Comparison of ENCODE assay signal across 8 cellular contexts in the genomic region with DNA sequence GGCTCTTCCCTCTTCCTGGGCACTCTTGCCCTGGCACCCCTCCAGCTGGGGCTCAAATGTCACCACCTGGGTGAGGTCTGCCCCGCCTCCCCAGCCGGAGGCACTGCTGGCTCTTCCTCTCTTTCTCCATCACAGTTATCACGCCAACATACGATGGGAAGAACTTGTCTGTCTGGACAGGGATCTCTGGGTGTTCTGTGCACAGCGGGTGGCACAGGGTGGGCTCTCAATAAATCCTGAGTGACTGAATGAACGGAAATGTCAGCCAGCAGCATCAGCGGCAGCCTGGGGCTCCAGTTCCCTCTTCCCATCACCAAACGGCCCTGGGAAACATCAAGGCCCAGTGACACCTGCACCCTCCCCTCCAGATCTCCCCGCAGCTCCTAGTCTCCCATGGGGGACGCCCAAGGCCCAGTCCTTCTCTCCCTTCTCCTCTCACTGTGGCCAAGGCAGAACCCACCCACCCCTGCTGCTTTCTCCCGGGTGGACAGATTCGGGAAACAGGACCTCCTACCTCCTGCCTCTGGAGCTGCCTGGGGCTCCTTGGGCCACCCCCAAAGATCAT. TPM values are rescaled to one million over a fixed set of nuclear protein-coding genes. Genes with fewer than 3 reads are reported as not detected.
DNase-seq lines count a peak whose midpoint lies in the region; ATAC-seq and TF ChIP-seq lines count a peak whose summit lies in the region.

No MANE protein-coding gene starts in this region.

- DNase-seq in GM12864 (ENCODE audit: low read depth) (no peak), endothelial cell (ENCODE audit: low spot score) (no peak), trophoblast cell (no peak), mesenteric fat pad (ENCODE audit: low spot score) (no peak), HK-2 (ENCODE audit: unreplicated experiment) (no peak), superior temporal gyrus (ENCODE audit: extremely low spot score) (no peak)

- ATAC-seq in HG03280 (IDR thresholded peaks at IDR 0.05; ENCODE audit: unreplicated experiment), result no peak

- H2BK120ac ChIP-seq in trophoblast cell (ENCODE audit: insufficient read depth, low read length, poor library complexity), result peak overlapping the region; percentile 95

- H3K79me1 ChIP-seq in trophoblast cell (ENCODE audit: low read length), result peaks cover 41% of the 10 kb centered on the region

- H4K8ac ChIP-seq in trophoblast cell (ENCODE audit: low read depth, low read length), result peak overlapping the region; percentile 77

- H3K18ac ChIP-seq in trophoblast cell (ENCODE audit: low read length), result peak overlapping the region; percentile 66

- no peaks in the 10 kb centered on the region for H4K20me1 ChIP-seq in OCI-LY3 (ENCODE audit: insufficient read depth, low read length)

- H3K9ac ChIP-seq in OCI-LY3 (ENCODE audit: low read length) (peak overlapping the region; percentile 75), trophoblast cell (ENCODE audit: low read length) (no peak overlapping the region)

- no peaks in the 10 kb centered on the region for H3K36me3 Mint-ChIP-seq in endothelial cell (ENCODE audit: low read depth, unreplicated experiment)

- H4K12ac ChIP-seq in trophoblast cell (ENCODE audit: low read depth, low read length), result peak overlapping the region; percentile 48

- no peak for TF ChIP-seq CTCF in GM12864 (IDR thresholded peaks at IDR 0.05; ENCODE audit: low read depth, low read length, missing control alignments)
- TF ChIP-seq CTCF in OCI-LY3 (IDR thresholded peaks at IDR 0.05; ENCODE audit: low read depth, low read length), result no peak
- TF ChIP-seq CTCF in endothelial cell (IDR thresholded peaks at IDR 0.05; ENCODE audit: unreplicated experiment), result no peak

- H3K27ac ChIP-seq in OCI-LY3 (ENCODE audit: low read length) (peak overlapping the region; percentile 82), trophoblast cell (ENCODE audit: low read depth, low read length) (peak overlapping the region; percentile 86)

- peak overlapping the region; percentile 96 for H3K4me2 ChIP-seq in OCI-LY3 (ENCODE audit: low read length)
- H3K4me2 ChIP-seq in trophoblast cell (ENCODE audit: low read length), result peak overlapping the region; percentile 49

- H3K9me3 Mint-ChIP-seq in endothelial cell (ENCODE audit: unreplicated experiment), result no peaks in the 10 kb centered on the region

- peak overlapping the region; percentile 92 for H2BK5ac ChIP-seq in trophoblast cell (ENCODE audit: low read depth, low read length, poor library complexity)

- no peaks in the 10 kb centered on the region for H3K9me3 ChIP-seq in OCI-LY3 (ENCODE audit: insufficient read depth, low read length)
- H3K9me3 ChIP-seq in trophoblast cell (ENCODE audit: insufficient read depth, low read depth, low read length), result no peaks in the 10 kb centered on the region

- H3K4me3 ChIP-seq in GM12864 (ENCODE audit: low read depth, low read length), result peak overlapping the region; percentile 69
- peak overlapping the region; percentile 76 for H3K4me3 ChIP-seq in OCI-LY3 (ENCODE audit: low read length)
- H3K4me3 ChIP-seq in trophoblast cell (ENCODE audit: low read depth, low read length), result no peak overlapping the region

- no peaks in the 10 kb centered on the region for H3K27me3 ChIP-seq in OCI-LY3 (ENCODE audit: low read depth, low read length)
- H3K27me3 ChIP-seq in trophoblast cell (ENCODE audit: insufficient read depth, low read length), result no peaks in the 10 kb centered on the region

- peak overlapping the region; percentile 87 for H3K27ac Mint-ChIP-seq in endothelial cell (ENCODE audit: unreplicated experiment)

- H3K4me1 ChIP-seq in OCI-LY3 (ENCODE audit: low read length) (peaks cover 46% of the 10 kb centered on the region), trophoblast cell (ENCODE audit: control insufficient read depth in 1 of 2, insufficient read depth in 2 of 2, low read length in 2 of 2) (peaks cover 38 to 43% of the 10 kb centered on the region in 2 experiments)

- H2BK12ac ChIP-seq in trophoblast cell (ENCODE audit: low read length), result peak overlapping the region; percentile 56

- H3K14ac ChIP-seq in trophoblast cell (ENCODE audit: low read length), result peak overlapping the region; percentile 78

- H3K36me3 ChIP-seq in OCI-LY3 (replicated peaks; ENCODE audit: low read depth, low read length) (no peaks in the 10 kb centered on the region), trophoblast cell (ENCODE audit: control insufficient read depth in 1 of 2, insufficient read depth in 2 of 2, low read length in 2 of 2) (no peaks in the 10 kb centered on the region)

- H4K91ac ChIP-seq in trophoblast cell (ENCODE audit: low read depth, low read length), result peak overlapping the region; percentile 95

- H3K4me3 Mint-ChIP-seq in endothelial cell (ENCODE audit: unreplicated experiment), result peak overlapping the region; percentile 57

- H3K4ac ChIP-seq in trophoblast cell (ENCODE audit: low read depth, low read length), result peak overlapping the region; percentile 76

- no CpG with 5 or more reads among the region's 12 CpGs for WGBS in trophoblast cell (ENCODE audit: extremely low coverage, insufficient coverage, insufficient read length)

- H3K27me3 Mint-ChIP-seq in endothelial cell (ENCODE audit: unreplicated experiment), result peaks cover 6% of the 10 kb centered on the region

- peak overlapping the region; percentile 4 for H2AK5ac ChIP-seq in trophoblast cell (ENCODE audit: low read length)

- H3K79me2 ChIP-seq in OCI-LY3 (ENCODE audit: low read length), result peaks cover 4% of the 10 kb centered on the region
- H3K79me2 ChIP-seq in trophoblast cell (ENCODE audit: control insufficient read depth, insufficient read depth, low read length, poor library complexity), result peaks cover 11% of the 10 kb centered on the region

- H3K23ac ChIP-seq in trophoblast cell (ENCODE audit: low read length), result no peak overlapping the region

- peaks cover 29% of the 10 kb centered on the region for H3K4me1 Mint-ChIP-seq in endothelial cell (ENCODE audit: unreplicated experiment)

- peak overlapping the region; percentile 69; the same call in 1 of the 2 replicates for H2AFZ ChIP-seq in OCI-LY3 (ENCODE audit: low read depth, low read length)
- peak overlapping the region; percentile 8 for H2AFZ ChIP-seq in trophoblast cell (ENCODE audit: insufficient read depth, low read length, poor library complexity)

RNA-seq across cellular contexts. Expression of a gene that starts 0.4 kb away (rescaled TPM):
- total RNA-seq in endothelial cell (ENCODE audit: unreplicated experiment) (3.3 TPM), mesenteric fat pad (8.7 TPM)
- polyA plus RNA-seq in trophoblast cell (2013), result 0.93 and 1.1 TPM in 2 replicates

RNA-seq across cellular contexts. Expression of a gene that starts 3.6 kb away (rescaled TPM):
- total RNA-seq in endothelial cell (ENCODE audit: unreplicated experiment), result 76.0 TPM
- polyA plus RNA-seq in trophoblast cell (2013), result 21.2 and 22.9 TPM in 2 replicates
- total RNA-seq in mesenteric fat pad, result 44.0 TPM

RNA-seq across cellular contexts. Expression of a gene that starts 28.3 kb away (rescaled TPM):
- total RNA-seq in endothelial cell (ENCODE audit: unreplicated experiment) (0.44 TPM), mesenteric fat pad (not detected)
- polyA plus RNA-seq in trophoblast cell (2013), result 2.1 and 2.3 TPM in 2 replicates

RNA-seq across cellular contexts. Expression of a gene that starts 39.7 kb away (rescaled TPM):
- total RNA-seq in endothelial cell (ENCODE audit: unreplicated experiment) (43.4 TPM), mesenteric fat pad (1,527 TPM)
- 11.1 and 12.7 TPM in 2 replicates for polyA plus RNA-seq in trophoblast cell (2013)

RNA-seq across cellular contexts. Expression of a gene that starts 49.2 kb away (rescaled TPM):
- total RNA-seq in endothelial cell (ENCODE audit: unreplicated experiment), result 77.6 TPM
- polyA plus RNA-seq in trophoblast cell (2013), result 64.3 and 69.7 TPM in 2 replicates
- total RNA-seq in mesenteric fat pad, result 34.1 TPM
